ENCODE assay signal across 8 cellular contexts in the genomic region with DNA sequence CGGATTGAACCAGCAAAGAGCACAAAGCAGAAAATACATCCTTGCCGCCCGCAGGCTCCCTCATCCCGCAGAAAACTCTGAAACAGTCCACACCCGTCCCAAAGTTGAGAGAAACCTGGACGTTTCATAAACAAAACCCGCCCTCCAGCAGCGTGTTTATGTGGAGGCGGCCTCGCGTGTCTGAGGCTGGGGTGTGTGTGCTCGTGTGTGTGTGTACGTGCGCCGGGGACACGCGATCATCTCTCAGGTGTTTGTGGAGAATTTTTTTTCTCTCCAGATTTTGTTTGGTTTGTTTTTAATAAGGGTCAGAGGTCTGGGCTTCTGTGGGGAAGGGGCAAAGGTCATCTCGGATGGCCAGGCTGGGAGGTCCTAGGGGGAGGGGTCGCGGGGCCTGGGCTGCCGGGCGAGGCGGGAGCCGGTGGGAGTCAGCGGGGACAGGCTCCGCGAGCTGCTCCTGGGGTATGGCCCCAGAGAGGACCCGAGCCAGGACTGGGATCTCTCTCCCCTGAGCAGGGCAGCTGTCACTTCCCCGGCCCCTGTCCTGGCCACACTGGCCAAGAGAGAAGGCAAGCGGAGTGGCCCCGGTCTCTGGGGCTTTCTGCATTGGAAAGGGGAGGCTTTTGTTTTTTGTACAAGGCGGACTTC.
DNase-seq lines count a peak whose midpoint lies in the region; ATAC-seq lines count a peak whose summit lies in the region.

No MANE protein-coding gene starts in this region.

- ATAC-seq in memory B cell (ENCODE audit: low read depth) (no peak), HG02938 (IDR thresholded peaks at IDR 0.05; ENCODE audit: unreplicated experiment) (no peak)

- H3K36me3 Mint-ChIP-seq in T-helper 2 cell treated with Interferon-gamma antibody and Interleukin-4, amounts not matched to agents 5 μg/mL and 100 μg/mL, for 36 hours (ENCODE audit: low read depth), result peaks cover 10% of the 10 kb centered on the region
- no peaks in the 10 kb centered on the region for H3K36me3 Mint-ChIP-seq in dendritic cell treated with granulocyte-macrophage colony-stimulating factor and Interleukin-4, amounts not matched to agents 40 ng/mL and 50 ng/mL, for 4 days (ENCODE audit: low read depth)
- peaks cover 6% of the 10 kb centered on the region for H3K36me3 Mint-ChIP-seq in memory B cell

- intact Hi-C loops in dendritic cell treated with granulocyte-macrophage colony-stimulating factor and Interleukin-4, amounts not matched to agents 40 ng/mL and 50 ng/mL, for 4 days (cut with micrococcal nuclease), result loop anchor here (5.0 to 10.0 kb wide), 2 partner anchors 32 to 240 kb away; a partner anchor contains a TSS

- H3K27ac Mint-ChIP-seq in T-helper 2 cell treated with Interferon-gamma antibody and Interleukin-4, amounts not matched to agents 5 μg/mL and 100 μg/mL, for 36 hours, result peak overlapping the region; percentile 92
- peak overlapping the region; percentile 93 for H3K27ac Mint-ChIP-seq in dendritic cell treated with granulocyte-macrophage colony-stimulating factor and Interleukin-4, amounts not matched to agents 40 ng/mL and 50 ng/mL, for 4 days
- H3K27ac Mint-ChIP-seq in memory B cell, result peak overlapping the region; percentile 99

- H3K9me3 ChIP-seq in subcutaneous abdominal adipose tissue (ENCODE audit: control insufficient read depth in 5 of 5, low read length in 5 of 5), result peaks cover 0 to 1% (median 0%) of the 10 kb centered on the region in 5 donors

- H3K4me1 ChIP-seq in subcutaneous abdominal adipose tissue (ENCODE audit: control insufficient read depth in 5 of 5, insufficient read depth in 5 of 5, low read length in 5 of 5), result peaks cover 2 to 45% (median 23%) of the 10 kb centered on the region in 5 donors

- H3K36me3 ChIP-seq in subcutaneous abdominal adipose tissue (ENCODE audit: control insufficient read depth in 5 of 5, insufficient read depth in 5 of 5, low read length in 5 of 5), result no peaks in the 10 kb centered on the region

- peaks cover 14% of the 10 kb centered on the region for H3K9me3 Mint-ChIP-seq in T-helper 2 cell treated with Interferon-gamma antibody and Interleukin-4, amounts not matched to agents 5 μg/mL and 100 μg/mL, for 36 hours
- H3K9me3 Mint-ChIP-seq in dendritic cell treated with granulocyte-macrophage colony-stimulating factor and Interleukin-4, amounts not matched to agents 40 ng/mL and 50 ng/mL, for 4 days, result peaks cover 12% of the 10 kb centered on the region
- H3K9me3 Mint-ChIP-seq in memory B cell, result peaks cover 10% of the 10 kb centered on the region

- H3K4me3 ChIP-seq in subcutaneous abdominal adipose tissue (ENCODE audit: low read depth in 1 of 5, low read length in 5 of 5), result peak overlapping the region in 4 of 5 donors; percentile 54 to 73 (median 58)

- H3K27me3 Mint-ChIP-seq in T-helper 2 cell treated with Interferon-gamma antibody and Interleukin-4, amounts not matched to agents 5 μg/mL and 100 μg/mL, for 36 hours (ENCODE audit: low read depth), result no peaks in the 10 kb centered on the region
- H3K27me3 Mint-ChIP-seq in dendritic cell treated with granulocyte-macrophage colony-stimulating factor and Interleukin-4, amounts not matched to agents 40 ng/mL and 50 ng/mL, for 4 days, result no peaks in the 10 kb centered on the region
- H3K27me3 Mint-ChIP-seq in memory B cell, result peaks cover 2% of the 10 kb centered on the region

- DNase-seq in DMS53 (lab: John Stamatoyannopoulos, UW) (peak; percentile 77), DMS53 treated with DMSO at 0.1 percent for 48 hours (lab: John Stamatoyannopoulos, UW; ENCODE audit: unreplicated experiment) (no peak), memory B cell (ENCODE audit: low spot score in 2 of 2) (no peak), SKM-1 treated with dmso at 0.1 percent for 144 hours (lab: John Stamatoyannopoulos, UW; ENCODE audit: unreplicated experiment) (no peak)
- DNase-seq in T-helper 2 cell treated with Interferon-gamma antibody and Interleukin-4, amounts not matched to agents 5 μg/mL and 100 μg/mL, for 36 hours (ENCODE audit: low spot score), result peak; percentile 10

- peak overlapping the region; percentile 80 for H3K4me3 Mint-ChIP-seq in T-helper 2 cell treated with Interferon-gamma antibody and Interleukin-4, amounts not matched to agents 5 μg/mL and 100 μg/mL, for 36 hours
- peak overlapping the region; percentile 82 for H3K4me3 Mint-ChIP-seq in dendritic cell treated with granulocyte-macrophage colony-stimulating factor and Interleukin-4, amounts not matched to agents 40 ng/mL and 50 ng/mL, for 4 days
- peak overlapping the region; percentile 75 for H3K4me3 Mint-ChIP-seq in memory B cell

- peak overlapping the region; percentile 4 to 95 (median 91) for H3K9ac ChIP-seq in subcutaneous abdominal adipose tissue (ENCODE audit: low read length in 5 of 5)

- H3K4me1 Mint-ChIP-seq in T-helper 2 cell treated with Interferon-gamma antibody and Interleukin-4, amounts not matched to agents 5 μg/mL and 100 μg/mL, for 36 hours (ENCODE audit: low read depth), result peaks cover 10% of the 10 kb centered on the region
- peaks cover 45% of the 10 kb centered on the region for H3K4me1 Mint-ChIP-seq in dendritic cell treated with granulocyte-macrophage colony-stimulating factor and Interleukin-4, amounts not matched to agents 40 ng/mL and 50 ng/mL, for 4 days (ENCODE audit: low read depth)
- H3K4me1 Mint-ChIP-seq in memory B cell, result peaks cover 20% of the 10 kb centered on the region

- no peaks in the 10 kb centered on the region for H3K27me3 ChIP-seq in subcutaneous abdominal adipose tissue (ENCODE audit: control insufficient read depth in 5 of 5, insufficient read depth in 4 of 5, low read length in 5 of 5)

- peak overlapping the region; percentile 98 for H3K27ac ChIP-seq in subcutaneous abdominal adipose tissue (ENCODE audit: low read depth, low read length)

Comparison
In these comparisons a context has a peak if more than half of its experiments do, and no peak if none do; other contexts are left out.
1. DNase-seq: peak in DMS53 (single experiment) and T-helper 2 cell treated with Interferon-gamma antibody and Interleukin-4, amounts not matched to agents 5 μg/mL and 100 μg/mL, for 36 hours (single experiment); none in DMS53 treated with DMSO at 0.1 percent for 48 hours (single experiment), memory B cell (0 of 2) and SKM-1 treated with dmso at 0.1 percent for 144 hours (single experiment).
2. Peak in every context shown above with its lines, with median percentiles within 50 percentile points of each other: H3K27ac Mint-ChIP-seq and H3K4me3 Mint-ChIP-seq.